Comparison of ENCODE assay signal across 8 cellular contexts in the genomic region with DNA sequence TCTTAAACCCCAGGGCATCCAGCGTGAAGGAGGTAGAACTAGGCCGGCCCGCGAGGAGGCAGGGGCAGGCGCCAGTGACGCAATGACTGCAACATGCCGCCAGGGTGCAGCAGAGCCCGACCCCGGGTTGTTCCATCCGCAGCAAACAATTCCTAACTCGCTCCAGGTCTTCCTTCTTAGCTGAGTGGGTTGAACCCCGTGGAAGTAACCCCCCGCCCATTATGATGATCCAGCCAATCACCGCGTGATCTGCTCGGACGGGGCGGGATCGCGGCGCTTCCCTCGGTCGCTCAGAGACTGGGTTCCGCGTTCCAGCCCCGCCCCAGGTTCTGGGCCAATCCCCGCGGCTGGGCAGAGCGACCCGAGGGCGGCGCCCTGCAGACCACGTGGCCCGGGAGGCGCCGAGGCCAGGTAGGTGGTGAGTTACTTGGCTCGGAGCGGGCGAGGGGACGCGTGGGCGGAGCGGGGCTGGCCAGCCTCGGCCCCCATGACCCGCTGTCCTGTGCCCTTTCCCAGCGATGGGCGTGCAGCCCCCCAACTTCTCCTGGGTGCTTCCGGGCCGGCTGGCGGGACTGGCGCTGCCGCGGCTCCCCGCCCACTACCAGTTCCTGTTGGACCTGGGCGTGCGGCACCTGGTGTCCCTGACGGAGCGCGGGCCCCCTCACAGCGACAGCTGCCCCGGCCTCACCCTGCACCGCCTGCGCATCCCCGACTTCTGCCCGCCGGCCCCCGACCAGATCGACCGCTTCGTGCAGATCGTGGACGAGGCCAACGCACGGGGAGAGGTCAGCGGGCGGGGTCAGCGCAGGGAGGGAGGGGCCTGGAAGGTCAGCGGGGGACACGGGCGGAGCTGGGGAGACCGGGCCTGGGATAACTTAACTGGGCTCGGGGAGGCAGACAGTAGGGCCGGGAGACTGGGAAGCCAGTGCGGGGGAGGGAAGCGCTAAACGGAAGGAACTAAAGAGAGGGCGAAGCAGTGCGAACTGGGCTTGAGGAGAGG. TPM values are rescaled to one million over a fixed set of nuclear protein-coding genes. Genes with fewer than 3 reads are reported as not detected.
DNase-seq lines count a peak whose midpoint lies in the region; ATAC-seq, FAIRE-seq and TF ChIP-seq lines count a peak whose summit lies in the region.

A gene (plus strand): TSS at position 380 of the 1,000 bp plus-strand sequence. CDS start 139 bp downstream, at position 519.

- FAIRE-seq in astrocyte (lab: Jason Lieb, UNC): peak; percentile 55

- peaks cover 2% of the 10 kb centered on the region for H3K27me3 Mint-ChIP-seq in astrocyte (ENCODE audit: low read depth, unreplicated experiment)

- peaks cover 3% of the 10 kb centered on the region for H3K9me3 Mint-ChIP-seq in astrocyte (ENCODE audit: unreplicated experiment)

- H3K4me1 ChIP-seq in astrocyte (ENCODE audit: insufficient read depth, low read length) (peaks cover 11% of the 10 kb centered on the region), right cardiac atrium (ENCODE audit: control insufficient read depth, insufficient read depth, low read length) (peaks cover 2% of the 10 kb centered on the region), aorta (ENCODE audit: control insufficient read depth in 1 of 2, insufficient read depth in 2 of 2, low read length in 2 of 2) (peaks cover 0 to 7% of the 10 kb centered on the region in 2 donors)

- peak; percentile 96 for ATAC-seq in HG02870 (IDR thresholded peaks at IDR 0.05; ENCODE audit: unreplicated experiment)
- ATAC-seq in right cardiac atrium: peak; percentile 98 to 99
- ATAC-seq in aorta (ENCODE audit: low FRiP score): peak; percentile 98

- no peaks in the 10 kb centered on the region for H4K20me1 ChIP-seq in astrocyte (ENCODE audit: insufficient read depth, low read length)

- peak within 1 kb of the TSS; percentile 75 for H3K27ac Mint-ChIP-seq in astrocyte (ENCODE audit: unreplicated experiment)

- H3K4me3 ChIP-seq in astrocyte (ENCODE audit: insufficient read depth, low read depth, low read length) (peak within 1 kb of the TSS; percentile 61), right cardiac atrium (ENCODE audit: low read length) (peak within 1 kb of the TSS; percentile 53), aorta (ENCODE audit: low read length in 2 of 2) (peak within 1 kb of the TSS; percentile 39 to 70)

- H3K36me3 ChIP-seq in astrocyte (ENCODE audit: insufficient read depth, low read length) (no peaks in the 10 kb centered on the region), aorta (ENCODE audit: control insufficient read depth in 1 of 2, insufficient read depth in 2 of 2, low read length in 1 of 2) (no peaks in the 10 kb centered on the region)

- H3K4me2 ChIP-seq in astrocyte (ENCODE audit: low read length): peak within 1 kb of the TSS; percentile 90

- DNase-seq in GM13977 (ENCODE audit: low spot score): peak; percentile 97
- DNase-seq in NCI-H1694 treated with DMSO at 0.1 percent for 48 hours (lab: John Stamatoyannopoulos, UW): peak; percentile 98
- DNase-seq in T-helper 22 cell (ENCODE audit: low read depth): peak; percentile 93
- DNase-seq in astrocyte (ENCODE audit: low read depth): peak; percentile 94
- peak; percentile 98 to 99 (median 99) for DNase-seq in right cardiac atrium
- DNase-seq in putamen (ENCODE audit: low spot score): peak; percentile 97
- DNase-seq in aorta: peak; percentile 99

- peak; percentile 71 for TF ChIP-seq CTCF in GM13977 (IDR thresholded peaks at IDR 0.05; ENCODE audit: extremely low read depth, insufficient read depth, missing control alignments)
- TF ChIP-seq CTCF in astrocyte (IDR thresholded peaks at IDR 0.05; ENCODE audit: insufficient read depth, low read depth, low read length): peak; percentile 85

- in situ Hi-C loops in GM13977 (cut with MboI; ENCODE audit: low pct_unique_long_range_greater_than_20kb, low sequenced_read_pairs, unreplicated experiment): loop anchor here (25.0 kb wide), 1 partner anchor 231 kb away; no protein-coding TSS in a partner anchor

- H3K4me1 Mint-ChIP-seq in astrocyte (ENCODE audit: low read depth, unreplicated experiment): peaks cover 20% of the 10 kb centered on the region

- intact Hi-C loops in right cardiac atrium (cut with DNase I): loop anchor here in 1 of 4 donors (5.0 kb wide), 1 partner anchor 111 kb away; no protein-coding TSS in a partner anchor
- intact Hi-C loops in aorta (cut with DNase I): loop anchor here (5.0 kb wide), 3 partner anchors 111 to 251 kb away; a partner anchor contains a TSS

- H3K9me3 ChIP-seq in astrocyte (ENCODE audit: insufficient read depth, low read depth, low read length): no peaks in the 10 kb centered on the region
- no peaks in the 10 kb centered on the region for H3K9me3 ChIP-seq in right cardiac atrium (ENCODE audit: control insufficient read depth, low read length)
- H3K9me3 ChIP-seq in aorta (ENCODE audit: control insufficient read depth, low read length): no peaks in the 10 kb centered on the region

- H3K9ac ChIP-seq in astrocyte (ENCODE audit: low read length): peak within 1 kb of the TSS; percentile 56

- H3K79me2 ChIP-seq in astrocyte (ENCODE audit: insufficient read depth, low read length): no peaks in the 10 kb centered on the region

- WGBS in right cardiac atrium: 1% methylated on average over 88 of the region's 88 CpGs
- whole genome bisulfite sequencing in aorta, 2 donors: 1% methylated on average over 69 to 88 of the region's 88 CpGs

- H3K36me3 Mint-ChIP-seq in astrocyte (ENCODE audit: low read depth, unreplicated experiment): peaks cover 2% of the 10 kb centered on the region

- H3K4me3 Mint-ChIP-seq in astrocyte (ENCODE audit: unreplicated experiment): peak within 1 kb of the TSS; percentile 89

- H2AFZ ChIP-seq in astrocyte (ENCODE audit: low read depth, low read length): peak within 1 kb of the TSS; percentile 94

- no peaks in the 10 kb centered on the region for H3K27me3 ChIP-seq in astrocyte (ENCODE audit: insufficient read depth, low read length)
- H3K27me3 ChIP-seq in right cardiac atrium (ENCODE audit: control insufficient read depth, insufficient read depth): no peaks in the 10 kb centered on the region
- no peaks in the 10 kb centered on the region for H3K27me3 ChIP-seq in aorta (ENCODE audit: control insufficient read depth in 1 of 2, insufficient read depth in 2 of 2, low read length in 1 of 2)

- no peak within 1 kb of the TSS for H3K27ac ChIP-seq in astrocyte (ENCODE audit: low read depth, low read length)
- peak within 1 kb of the TSS; percentile 71 for H3K27ac ChIP-seq in right cardiac atrium (ENCODE audit: low read length)
- peak within 1 kb of the TSS; percentile 33 to 49 for H3K27ac ChIP-seq in aorta (ENCODE audit: low read depth in 1 of 2, low read length in 2 of 2)

RNA-seq across cellular contexts. Expression of the gene that starts here (rescaled TPM):
- 30.1 and 33.0 TPM in 2 replicates for total RNA-seq in astrocyte
- total RNA-seq in right cardiac atrium: 10 to 100 TPM; 20.7 to 27.8 (median 23.3) TPM
- polyA plus RNA-seq in right cardiac atrium: 43.7 TPM
- 10 to 100 TPM; 47.1 to 47.7 TPM for total RNA-seq in aorta
- 10 to 100 TPM; 48.8 to 53.6 TPM for polyA plus RNA-seq in aorta
